In the genomic region with DNA sequence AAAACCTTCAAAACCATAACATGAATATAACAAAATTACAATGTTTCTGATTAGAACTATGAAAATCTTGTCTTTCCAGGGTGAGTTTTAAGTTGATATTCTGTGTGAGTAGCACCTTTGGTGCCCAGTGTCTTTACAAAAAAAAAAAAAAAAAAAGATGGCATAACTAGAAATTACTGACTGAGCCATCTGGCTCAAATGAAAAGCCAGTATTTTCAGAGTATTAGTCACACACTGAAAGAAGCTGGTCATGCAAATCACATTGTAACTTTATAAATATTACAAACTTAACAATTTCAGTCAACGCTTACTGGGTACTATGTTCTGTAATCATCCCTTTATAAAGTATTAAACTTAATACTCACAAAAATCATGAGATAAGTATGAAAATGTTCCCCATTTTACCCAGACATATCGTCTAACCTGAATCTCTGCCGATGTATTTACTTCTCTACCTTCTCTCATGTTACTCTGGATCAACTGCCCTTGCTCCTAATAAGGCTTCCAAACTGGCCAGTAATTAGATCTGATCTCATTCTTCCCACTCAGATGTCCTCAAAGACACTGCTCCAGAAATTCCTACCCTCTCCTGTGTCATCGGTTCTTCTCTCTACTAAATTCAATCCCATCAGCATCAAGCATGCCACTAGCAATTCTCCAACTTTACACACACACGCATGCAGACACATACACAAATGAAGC, we compare ENCODE assay signal across 16 cellular contexts. TPM values are rescaled to one million over a fixed set of nuclear protein-coding genes. Genes with fewer than 3 reads are reported as not detected.
A peak's percentile ranks its signal among the peaks of the same experiment; 100 is the strongest.
DNase-seq lines count a peak whose midpoint lies in the region; ATAC-seq, FAIRE-seq and TF ChIP-seq lines count a peak whose summit lies in the region.
"Had no signal": no experiment of that assay in that cellular context is flagged by ENCODE, and none has a peak within 500 bp of the region (broad histone marks: within the 10 kb centered on the region; RNA-seq: fewer than 3 reads in every experiment).

No MANE protein-coding gene starts in this region.

- in situ Hi-C loops in Panc1 (cut with HindIII; ENCODE audit: low pct_unique_long_range_greater_than_20kb, low sequenced_read_pairs), result no loop called here

- H3K36me3 ChIP-seq in Panc1 (ENCODE audit: control insufficient read depth, insufficient read depth, low read length), result no peaks in the 10 kb centered on the region
- H3K36me3 ChIP-seq: vagina had no signal

- CTCF ChIA-PET in Panc1 (lab: Charles Lee), result no interaction called here

- H3K27ac ChIP-seq in Panc1 (ENCODE audit: low read length) (no peak overlapping the region), foreskin keratinocyte (peak overlapping the region; percentile 15)
- H3K27ac ChIP-seq: SJSA1, vagina had no signal

- POLR2A ChIA-PET in Panc1 (lab: Charles Lee), result no interaction called here

- H3K4me1 ChIP-seq in Panc1 (ENCODE audit: control insufficient read depth, insufficient read depth, low read length), result peaks cover 4% of the 10 kb centered on the region
- peaks cover 31% of the 10 kb centered on the region for H3K4me1 ChIP-seq in foreskin keratinocyte

- TSS peak; percentile 26 for BruUV-seq in Panc1 (replicated peaks; lab: Mats Ljungman, UMichigan)

- peak; percentile 41 for ATAC-seq in GM18517 (IDR thresholded peaks at IDR 0.05; ENCODE audit: unreplicated experiment)
- no peak for ATAC-seq in Panc1
- ATAC-seq in foreskin keratinocyte, result no peak
- peak; percentile 39 for ATAC-seq in stimulated activated effector memory CD8-positive, alpha-beta T cell treated with anti-CD3 and anti-CD28 coated beads, Interleukin-12 subunit alpha, Interleukin-12 subunit beta, amount 100 ng/mL, for 72 hours
- ATAC-seq: CD8-positive, alpha-beta T cell had no signal

- no peak overlapping the region for H3K27ac Mint-ChIP-seq in stimulated activated effector memory CD8-positive, alpha-beta T cell treated with anti-CD3 and anti-CD28 coated beads, Interleukin-12 subunit alpha, Interleukin-12 subunit beta, amount 100 ng/mL, for 72 hours
- no peak overlapping the region for H3K27ac Mint-ChIP-seq in nephron progenitor cell
- H3K27ac Mint-ChIP-seq: CD8-positive, alpha-beta T cell had no signal

- FAIRE-seq in RCC 7860 (lab: Jason Lieb, UNC), result no peak

- no peak overlapping the region for H3K4me3 ChIP-seq in Panc1 (ENCODE audit: low read depth in 2 of 2, low read length in 2 of 2)
- H3K4me3 ChIP-seq: SJSA1, vagina had no signal

- TF ChIP-seq CTCF in Panc1 (IDR thresholded peaks at IDR 0.05) (no peak), foreskin keratinocyte (conservative IDR thresholded peaks at IDR 0.05) (no peak), nephron progenitor cell (IDR thresholded peaks at IDR 0.05) (no peak)

- H3K9me3 Mint-ChIP-seq in stimulated activated effector memory CD8-positive, alpha-beta T cell treated with anti-CD3 and anti-CD28 coated beads, Interleukin-12 subunit alpha, Interleukin-12 subunit beta, amount 100 ng/mL, for 72 hours, result no peaks in the 10 kb centered on the region
- H3K9me3 Mint-ChIP-seq in nephron progenitor cell, result no peaks in the 10 kb centered on the region
- H3K9me3 Mint-ChIP-seq: CD8-positive, alpha-beta T cell had no signal

- intact Hi-C loops in Panc1 (cut with micrococcal nuclease; ENCODE audit: unreplicated experiment), result no loop called here

- DNase-seq in Panc1 (ENCODE audit: low read depth, low spot score) (no peak), foreskin keratinocyte (no peak), nephron progenitor cell (no peak), RCC 7860 (ENCODE audit: low spot score) (no peak), NCI-H2196 treated with DMSO at 0.1 percent for 48 hours (lab: John Stamatoyannopoulos, UW; ENCODE audit: unreplicated experiment) (no peak)
- DNase-seq in stimulated activated effector memory CD8-positive, alpha-beta T cell treated with anti-CD3 and anti-CD28 coated beads, Interleukin-12 subunit alpha, Interleukin-12 subunit beta, amount 100 ng/mL, for 72 hours (ENCODE audit: low spot score in 2 of 2), result peak in 1 of 2 donors; percentile 34
- DNase-seq: activated naive CD4-positive, alpha-beta T cell treated with Interleukin-2 at 50 U/mL for 16 hours; CD8-positive, alpha-beta T cell; effector memory CD4-positive, alpha-beta T cell; GF-D8; glutamatergic neuron; NCI-H2029; stimulated activated CD4-positive, alpha-beta T cell treated with anti-CD3 and anti-CD28 coated beads, Interleukin-4, amount 100 ng/mL, for 24 hours had no signal

- no peak overlapping the region for H3K4me3 Mint-ChIP-seq in stimulated activated effector memory CD8-positive, alpha-beta T cell treated with anti-CD3 and anti-CD28 coated beads, Interleukin-12 subunit alpha, Interleukin-12 subunit beta, amount 100 ng/mL, for 72 hours
- H3K4me3 Mint-ChIP-seq in nephron progenitor cell, result no peak overlapping the region
- H3K4me3 Mint-ChIP-seq: CD8-positive, alpha-beta T cell had no signal

- H3K27me3 ChIP-seq in Panc1 (ENCODE audit: control insufficient read depth, insufficient read depth, low read length) (no peaks in the 10 kb centered on the region), foreskin keratinocyte (no peaks in the 10 kb centered on the region)
- H3K27me3 ChIP-seq: SJSA1, vagina had no signal

- no peaks in the 10 kb centered on the region for H3K9me3 ChIP-seq in Panc1 (ENCODE audit: control insufficient read depth, insufficient read depth, low read depth, low read length)
- H3K9me3 ChIP-seq: SJSA1, vagina had no signal

- peaks cover 9% of the 10 kb centered on the region for H3K36me3 Mint-ChIP-seq in stimulated activated effector memory CD8-positive, alpha-beta T cell treated with anti-CD3 and anti-CD28 coated beads, Interleukin-12 subunit alpha, Interleukin-12 subunit beta, amount 100 ng/mL, for 72 hours
- peaks cover 12% of the 10 kb centered on the region for H3K36me3 Mint-ChIP-seq in nephron progenitor cell (ENCODE audit: low read depth)

- H3K27me3 Mint-ChIP-seq in nephron progenitor cell (ENCODE audit: low read depth, poor library complexity), result no peaks in the 10 kb centered on the region

- peaks cover 24% of the 10 kb centered on the region for H3K4me1 Mint-ChIP-seq in stimulated activated effector memory CD8-positive, alpha-beta T cell treated with anti-CD3 and anti-CD28 coated beads, Interleukin-12 subunit alpha, Interleukin-12 subunit beta, amount 100 ng/mL, for 72 hours
- H3K4me1 Mint-ChIP-seq in nephron progenitor cell, result peaks cover 26% of the 10 kb centered on the region

RNA-seq across cellular contexts. Expression of a gene that starts 25.4 kb away (rescaled TPM):
- total RNA-seq in Panc1 (2021; ENCODE audit: unreplicated experiment) (119 TPM), foreskin keratinocyte (57.0 and 63.3 TPM in 2 replicates)
- 87.2 TPM for polyA plus RNA-seq in Panc1 (2012; ENCODE audit: insufficient read length)
- polyA plus RNA-seq in foreskin keratinocyte, result 34.0 and 36.4 TPM in 2 replicates

Comparison
In these comparisons a context has a peak if more than half of its experiments do, and no peak if none do; other contexts are left out.
1. ATAC-seq: peak in GM18517 (single experiment) and stimulated activated effector memory CD8-positive, alpha-beta T cell treated with anti-CD3 and anti-CD28 coated beads, Interleukin-12 subunit alpha, Interleukin-12 subunit beta, amount 100 ng/mL, for 72 hours (single experiment); none in Panc1 (single experiment) and foreskin keratinocyte (single experiment).